In the genomic region with DNA sequence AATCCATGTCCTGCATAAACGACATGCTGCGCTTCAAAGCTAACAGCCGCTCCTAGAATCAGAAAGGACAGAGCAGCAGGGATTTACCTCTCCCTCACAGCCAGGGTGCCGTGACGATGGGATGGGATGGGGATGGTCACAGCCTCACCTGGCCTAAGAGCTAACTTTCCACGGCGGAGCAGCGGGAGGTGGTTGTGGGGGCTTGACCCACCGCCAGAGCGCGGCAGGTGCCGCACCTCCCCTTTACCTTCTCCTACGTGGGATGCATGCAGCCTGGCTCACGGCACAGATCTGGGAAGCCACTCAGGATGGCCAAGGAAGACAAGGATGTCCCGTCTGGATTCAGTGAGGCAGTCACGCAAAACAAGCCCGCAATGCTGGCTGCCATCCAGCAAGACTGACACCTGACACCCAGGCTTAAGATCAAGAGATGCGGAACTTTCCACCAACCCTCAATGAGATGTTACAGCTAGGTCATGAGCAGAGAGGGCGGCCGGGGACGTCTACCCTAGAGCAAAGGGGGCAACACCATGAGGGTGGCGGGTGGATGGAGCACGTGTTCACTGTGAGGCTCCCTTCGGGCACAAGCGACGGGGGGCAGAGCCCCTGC, we compare ENCODE assay signal across 17 cellular contexts. TPM values are rescaled to one million over a fixed set of nuclear protein-coding genes. Genes with fewer than 3 reads are reported as not detected.
DNase-seq lines count a peak whose midpoint lies in the region; ATAC-seq and TF ChIP-seq lines count a peak whose summit lies in the region.
"Had no signal": no experiment of that assay in that cellular context is flagged by ENCODE, and none has a peak within 500 bp of the region (broad histone marks: within the 10 kb centered on the region; RNA-seq: fewer than 3 reads in every experiment).

No MANE protein-coding gene starts in this region.

- no peaks in the 10 kb centered on the region for H3K9me3 ChIP-seq in right cardiac atrium (ENCODE audit: control insufficient read depth, low read length)
- H3K9me3 ChIP-seq: Peyer's patch had no signal

- WGBS in right cardiac atrium: 90% methylated on average over 26 of the region's 26 CpGs

- peaks cover 86% of the 10 kb centered on the region for H3K36me3 Mint-ChIP-seq in nephron progenitor cell (ENCODE audit: low read depth)

- H3K9me3 Mint-ChIP-seq in nephron progenitor cell: no peaks in the 10 kb centered on the region

- intact Hi-C loops in left ventricle myocardium superior (cut with micrococcal nuclease): no loop called here
- intact Hi-C loops in right cardiac atrium (cut with DNase I): no loop called here

- H3K27ac ChIP-seq in right cardiac atrium (ENCODE audit: low read length): no peak overlapping the region
- H3K27ac ChIP-seq: Peyer's patch, SK-N-MC had no signal

- H3K4me1 ChIP-seq in right cardiac atrium (ENCODE audit: control insufficient read depth, insufficient read depth, low read length): peaks cover 2% of the 10 kb centered on the region

- H3K27me3 ChIP-seq in right cardiac atrium (ENCODE audit: control insufficient read depth, insufficient read depth): no peaks in the 10 kb centered on the region
- H3K27me3 ChIP-seq: Peyer's patch had no signal

- DNase-seq in left ventricle myocardium superior: peak; percentile 33
- no peak for DNase-seq in right cardiac atrium
- peak; percentile 43 for DNase-seq in NCI-H2171 treated with DMSO at 0.1 percent for 48 hours (lab: John Stamatoyannopoulos, UW)
- DNase-seq in nephron progenitor cell: no peak
- DNase-seq in ecto neural progenitor cell (ENCODE audit: low spot score): no peak
- no peak for DNase-seq in GF-D8 (lab: John Stamatoyannopoulos, UW)
- DNase-seq in SHP77 (lab: John Stamatoyannopoulos, UW): no peak
- DNase-seq: ACHN, C1 segment of cervical spinal cord, NCI-H1105, NCI-H446 had no signal

- no peaks in the 10 kb centered on the region for H3K27me3 Mint-ChIP-seq in nephron progenitor cell (ENCODE audit: low read depth, poor library complexity)

- no peak for TF ChIP-seq CTCF in nephron progenitor cell (IDR thresholded peaks at IDR 0.05)

- ATAC-seq in left ventricle myocardium superior (no peak), right cardiac atrium (no peak)
- ATAC-seq: GM12878, GM23338, HCT116, Right ventricle myocardium inferior had no signal

- peaks cover 14% of the 10 kb centered on the region for H3K4me1 Mint-ChIP-seq in nephron progenitor cell

- H3K27ac Mint-ChIP-seq in nephron progenitor cell: peak overlapping the region; percentile 71
- H3K27ac Mint-ChIP-seq: GM23338 had no signal

- no peak overlapping the region for H3K4me3 Mint-ChIP-seq in nephron progenitor cell
- H3K4me3 Mint-ChIP-seq: GM23338 had no signal

- no peak overlapping the region for H3K4me3 ChIP-seq in right cardiac atrium (ENCODE audit: low read length)
- H3K4me3 ChIP-seq: GM12878, GM23338, Peyer's patch, SK-N-MC had no signal

RNA-seq across cellular contexts. Expression of a gene that starts 5.8 kb away (rescaled TPM):
- total RNA-seq in left ventricle myocardium superior (26.1 TPM), right cardiac atrium (10 to 100 TPM; 25.1 to 41.3 (median 34.0) TPM)
- polyA plus RNA-seq in right cardiac atrium: 17.1 TPM

RNA-seq across cellular contexts. Expression of a gene that starts 5.9 kb away (rescaled TPM):
- 0.32 TPM for total RNA-seq in left ventricle myocardium superior
- under 1 TPM; 0.25 to 0.94 (median 0.58) TPM for total RNA-seq in right cardiac atrium
- polyA plus RNA-seq in right cardiac atrium: 0.27 TPM

RNA-seq across cellular contexts. Expression of a gene that starts 36.0 kb away (rescaled TPM):
- total RNA-seq in left ventricle myocardium superior (40.1 TPM), right cardiac atrium (10 to 100 TPM; 19.3 to 66.1 (median 37.4) TPM)
- 5.8 TPM for polyA plus RNA-seq in right cardiac atrium

Comparison
In these comparisons a context has a peak if more than half of its experiments do, and no peak if none do; other contexts are left out.
1. DNase-seq: peak in left ventricle myocardium superior (single experiment) and NCI-H2171 treated with DMSO at 0.1 percent for 48 hours (single experiment); none in right cardiac atrium (0 of 3), nephron progenitor cell (single experiment), ecto neural progenitor cell (single experiment), GF-D8 (single experiment) and SHP77 (0 of 2).